1 cellular context compared by ENCODE assay signal in the genomic region with DNA sequence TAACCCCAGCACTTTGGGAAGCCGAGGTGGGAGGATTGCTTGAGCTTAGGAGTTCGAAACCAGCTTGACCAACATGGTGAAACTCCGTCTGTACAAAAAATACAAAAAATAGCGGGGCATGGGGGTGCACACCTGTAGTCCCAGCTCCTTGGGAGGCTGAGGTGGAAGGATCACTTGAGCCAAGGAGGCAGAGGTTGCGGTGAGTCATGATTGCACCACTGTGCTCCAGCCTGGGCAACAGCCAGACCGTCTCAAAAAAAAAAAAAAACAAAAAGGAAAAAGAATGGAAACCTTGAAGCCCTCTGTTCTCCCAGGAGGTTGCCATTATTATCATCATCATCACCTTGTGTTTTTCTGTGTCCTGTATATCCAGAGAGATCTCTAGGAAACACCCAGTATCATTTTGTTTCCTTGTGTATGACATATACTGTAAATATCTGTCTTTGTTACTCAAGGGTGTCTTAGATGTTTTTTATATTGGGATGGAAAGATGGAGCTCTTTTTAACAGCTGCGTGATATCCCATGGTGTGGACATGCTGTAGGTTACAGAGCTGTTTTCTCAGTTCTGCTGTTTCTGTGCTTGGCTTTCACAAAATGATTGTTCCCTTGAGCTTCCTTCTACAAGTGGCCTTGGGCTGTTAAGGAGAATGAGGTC.
A peak's percentile ranks its signal among the peaks of the same experiment; 100 is the strongest.
TF ChIP-seq lines count a peak whose summit lies in the region.

No MANE protein-coding gene starts in this region.

TF ChIP-seq in HEK293, 187 proteins besides CTCF, POLR2A, EP300 and RAD21 (continued from another document):
- TF ChIP-seq, protein P1, sequence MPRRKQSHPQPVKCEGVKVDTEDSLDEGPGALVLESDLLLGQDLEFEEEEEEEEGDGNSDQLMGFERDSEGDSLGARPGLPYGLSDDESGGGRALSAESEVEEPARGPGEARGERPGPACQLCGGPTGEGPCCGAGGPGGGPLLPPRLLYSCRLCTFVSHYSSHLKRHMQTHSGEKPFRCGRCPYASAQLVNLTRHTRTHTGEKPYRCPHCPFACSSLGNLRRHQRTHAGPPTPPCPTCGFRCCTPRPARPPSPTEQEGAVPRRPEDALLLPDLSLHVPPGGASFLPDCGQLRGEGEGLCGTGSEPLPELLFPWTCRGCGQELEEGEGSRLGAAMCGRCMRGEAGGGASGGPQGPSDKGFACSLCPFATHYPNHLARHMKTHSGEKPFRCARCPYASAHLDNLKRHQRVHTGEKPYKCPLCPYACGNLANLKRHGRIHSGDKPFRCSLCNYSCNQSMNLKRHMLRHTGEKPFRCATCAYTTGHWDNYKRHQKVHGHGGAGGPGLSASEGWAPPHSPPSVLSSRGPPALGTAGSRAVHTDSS (tag by site-specific recombination; IDR thresholded peaks at IDR 0.05) = 0 out of 2 replicates have a peak, but pooled peaks have one; percentile 20
- TF ChIP-seq ZNF146 (tag by site-specific recombination; IDR thresholded peaks at IDR 0.05) = peak; percentile 95
